ENCODE assay signal across 13 cellular contexts in the genomic region with DNA sequence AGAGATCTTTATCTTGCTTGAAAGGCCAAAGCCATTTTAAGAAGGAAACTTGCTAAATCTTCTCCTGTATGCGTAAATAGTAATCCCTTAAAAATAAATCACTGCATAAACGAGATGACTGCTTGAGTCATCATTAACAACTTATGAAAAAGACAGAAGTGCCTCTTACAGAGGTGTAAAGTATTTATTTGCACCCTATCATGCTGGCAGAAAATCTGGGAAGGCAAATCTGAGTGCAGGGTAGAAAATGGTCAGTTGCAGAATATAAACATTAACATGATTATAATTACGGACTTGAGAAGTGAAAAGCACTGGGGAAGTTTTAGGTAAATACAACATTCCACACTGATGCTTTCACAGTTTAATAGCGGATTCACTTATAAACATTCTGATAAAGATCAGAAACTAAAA.
DNase-seq lines count a peak whose midpoint lies in the region.
"Had no signal": no experiment of that assay in that cellular context is flagged by ENCODE, and none has a peak within 500 bp of the region (broad histone marks: within the 10 kb centered on the region; RNA-seq: fewer than 3 reads in every experiment).

No MANE protein-coding gene starts in this region.

- no peaks in the 10 kb centered on the region for H4K20me1 ChIP-seq in GM23248 (ENCODE audit: insufficient read depth)

- no peaks in the 10 kb centered on the region for H3K27me3 ChIP-seq in GM23248 (replicated peaks; ENCODE audit: insufficient read depth)

- H3K27ac ChIP-seq in GM23248, result no peak overlapping the region
- H3K27ac ChIP-seq: A549 had no signal

- 62 to 82% methylated on average over 4 of the region's 4 CpGs for WGBS in GM23248 (ENCODE audit: low coverage in 1 of 2, low lambda C conversion rate in 2 of 2, missing lambda C conversion rate in 2 of 2), 2 experiments

- H3K36me3 ChIP-seq in GM23248 (ENCODE audit: low read depth), result no peaks in the 10 kb centered on the region; the same call in 1 of the 2 replicates

- no peaks in the 10 kb centered on the region for H3K79me2 ChIP-seq in GM23248 (ENCODE audit: insufficient read depth)

- no peak overlapping the region for H3K9ac ChIP-seq in GM23248

- peaks cover 16% of the 10 kb centered on the region; the same call in 1 of the 2 replicates for H3F3A ChIP-seq in GM23248 (ENCODE audit: insufficient read depth)

- in situ Hi-C loops in GM23248 (cut with MboI), result no loop called here

- no peak overlapping the region for H3K4me3 ChIP-seq in GM23248
- H3K4me3 ChIP-seq: A549 had no signal

- H3K4me1 ChIP-seq in GM23248 (ENCODE audit: insufficient read depth), result peaks cover 33% of the 10 kb centered on the region
- H3K4me1 ChIP-seq: A549 had no signal

- H3K9me2 ChIP-seq in GM23248 (ENCODE audit: insufficient read depth), result no peaks in the 10 kb centered on the region

- no peak overlapping the region for H2AFZ ChIP-seq in GM23248

- no peaks in the 10 kb centered on the region for H3K9me3 ChIP-seq in GM23248 (ENCODE audit: low read depth)
- H3K9me3 ChIP-seq: A549 had no signal

- DNase-seq in A172 (ENCODE audit: low spot score) (peak; percentile 31), GM23248 (peak; percentile 20), amniotic epithelial cell (ENCODE audit: low read depth) (peak; percentile 79), iris pigment epithelial cell (ENCODE audit: low read depth) (peak; percentile 75), COLO668 (lab: John Stamatoyannopoulos, UW; ENCODE audit: unreplicated experiment) (no peak), ureter (ENCODE audit: low spot score) (no peak), NCI-H1436 treated with DMSO at 0.1 percent for 48 hours (lab: John Stamatoyannopoulos, UW) (no peak), NCI-H1105 (lab: John Stamatoyannopoulos, UW) (no peak)
- DNase-seq: COR-L47, NCI-H146, NCI-H2081, NCI-H82 had no signal

- H3K4me2 ChIP-seq in GM23248 (ENCODE audit: unreplicated experiment), result no peak overlapping the region
- H3K4me2 ChIP-seq: A549 had no signal

Comparison
In these comparisons a context has a peak if more than half of its experiments do, and no peak if none do; other contexts are left out.
1. DNase-seq: peak in A172 (single experiment), GM23248 (single experiment), amniotic epithelial cell (single experiment) and iris pigment epithelial cell (single experiment); none in COLO668 (single experiment), ureter (single experiment), NCI-H1436 treated with DMSO at 0.1 percent for 48 hours (single experiment) and NCI-H1105 (single experiment).